ENCODE assay signal across 14 cellular contexts in the genomic region with DNA sequence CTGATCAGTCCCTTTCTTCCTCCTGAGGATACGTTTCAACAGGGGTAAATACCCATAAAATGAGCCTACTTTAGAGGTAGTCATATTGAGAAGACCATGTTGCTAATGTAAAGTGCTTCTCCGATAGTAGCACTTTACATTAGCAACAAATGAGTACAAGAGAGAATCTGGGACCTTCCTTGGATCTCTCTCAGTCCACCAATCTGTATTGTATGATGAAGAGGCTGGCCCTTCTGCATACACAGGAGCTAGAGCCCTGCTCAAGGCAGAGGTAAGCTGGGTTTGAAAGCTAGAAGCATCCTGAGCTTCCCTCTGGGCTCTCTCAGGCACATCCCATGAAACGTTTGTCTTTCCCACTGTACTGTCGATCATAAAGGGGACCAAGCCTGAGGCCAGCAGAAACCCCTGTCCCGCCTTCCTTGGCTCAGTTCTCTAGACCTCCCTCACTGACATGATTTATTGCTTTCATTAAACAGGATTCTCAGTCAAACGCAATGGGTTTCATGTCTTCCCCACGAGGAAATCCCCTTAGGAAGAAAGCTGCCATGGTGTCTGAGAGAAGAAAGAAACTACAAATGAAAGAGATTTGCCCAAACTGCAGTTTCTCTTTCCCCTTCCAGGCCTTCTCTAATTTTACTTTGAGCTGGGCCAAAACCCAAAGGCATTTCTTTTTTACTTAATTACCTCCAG.
DNase-seq lines count a peak whose midpoint lies in the region; ATAC-seq and TF ChIP-seq lines count a peak whose summit lies in the region.
"Had no signal": no experiment of that assay in that cellular context is flagged by ENCODE, and none has a peak within 500 bp of the region (broad histone marks: within the 10 kb centered on the region; RNA-seq: fewer than 3 reads in every experiment).

No MANE protein-coding gene starts in this region.

- DNase-seq in GM12865 (ENCODE audit: low read depth) (peak; percentile 47), left kidney (ENCODE audit: low read depth, low spot score) (peak; percentile 60), cortex of kidney (lab: John Stamatoyannopoulos, UW) (no peak)
- DNase-seq in effector CD4-positive, alpha-beta T cell, result no peak
- DNase-seq: activated CD4-positive, alpha-beta T cell treated with anti-CD3 and anti-CD28 coated beads, Interleukin-2, amount 50 U/mL, for 48 hours; activated gamma-delta T cell; brain microvascular endothelial cell; left ventricle myocardium inferior; NCI-H2107; tibial artery had no signal

- no peak overlapping the region for H3K4me3 ChIP-seq in GM12865 (ENCODE audit: low read depth, low read length)
- H3K4me3 ChIP-seq: left ventricle myocardium inferior, tibial artery had no signal

- TF ChIP-seq CTCF in GM12865 (IDR thresholded peaks at IDR 0.05; ENCODE audit: insufficient read depth, low read depth, low read length, missing control alignments), result no peak

- ATAC-seq in GM18909 (IDR thresholded peaks at IDR 0.05; ENCODE audit: poor library complexity, unreplicated experiment) (peak; percentile 49), HG03442 (IDR thresholded peaks at IDR 0.05; ENCODE audit: unreplicated experiment) (peak; percentile 55), GM21825 (IDR thresholded peaks at IDR 0.05; ENCODE audit: unreplicated experiment) (no peak)
- ATAC-seq: HCT116 had no signal

Comparison
In these comparisons a context has a peak if more than half of its experiments do, and no peak if none do; other contexts are left out.
1. DNase-seq: peak in GM12865 (single experiment) and left kidney (single experiment); none in effector CD4-positive, alpha-beta T cell (single experiment) and cortex of kidney (single experiment).